ENCODE assay signal across 8 cellular contexts in the genomic region with DNA sequence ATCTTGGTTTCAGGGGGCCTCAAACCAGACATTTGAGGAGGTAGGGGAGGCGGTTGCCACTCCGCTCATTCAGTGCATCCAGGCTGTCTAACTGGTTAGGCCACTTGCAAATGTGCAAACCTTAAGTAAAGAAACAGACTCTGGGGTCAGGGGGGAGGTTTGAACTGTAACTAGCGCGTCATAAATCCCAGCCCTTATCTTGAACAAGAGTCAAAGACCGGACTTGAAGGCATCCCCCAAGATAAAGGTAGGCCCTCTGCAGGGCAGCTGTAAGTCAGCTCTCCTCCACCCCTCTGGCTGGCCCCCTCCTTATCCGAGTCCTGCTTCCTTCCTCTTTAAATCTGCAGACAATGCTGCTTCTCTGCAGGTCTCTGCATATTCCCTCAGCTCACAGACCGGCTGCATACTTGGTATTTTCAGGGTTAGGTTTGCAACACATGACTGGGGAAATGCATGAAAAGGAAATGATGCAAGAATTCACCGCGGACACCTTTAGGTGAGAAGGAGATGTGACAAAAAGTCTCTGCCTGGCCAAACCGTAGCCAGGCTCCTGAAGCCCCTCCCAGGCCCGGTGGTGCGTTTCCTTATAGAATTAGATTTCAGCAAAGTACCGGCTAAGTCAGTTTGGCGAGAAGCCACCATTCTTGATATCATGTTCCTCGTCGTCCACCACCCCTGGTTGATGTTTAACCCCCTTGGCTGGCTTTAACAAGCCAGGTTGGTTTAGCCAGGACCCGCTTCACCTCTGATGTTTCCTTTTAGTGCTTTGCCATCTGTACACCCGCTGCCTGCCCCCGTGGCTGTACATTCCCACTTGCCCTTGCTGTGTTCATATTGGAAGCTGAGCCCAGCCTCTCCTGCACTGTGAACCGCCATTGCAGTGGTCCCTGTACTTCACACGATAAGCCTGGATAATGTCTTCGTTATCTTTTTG. TPM values are rescaled to one million over a fixed set of nuclear protein-coding genes. Genes with fewer than 3 reads are reported as not detected.
A peak's percentile ranks its signal among the peaks of the same experiment; 100 is the strongest.
DNase-seq lines count a peak whose midpoint lies in the region; ATAC-seq and TF ChIP-seq lines count a peak whose summit lies in the region.
"Not testable (repeated sequence)": the region's sequence is repeated elsewhere in the genome, so short reads cannot be mapped to it uniquely, and the experiment has no call there.

No MANE protein-coding gene starts in this region.

- peak overlapping the region; percentile 71 for H3K27ac ChIP-seq in mesodermal cell (ENCODE audit: low read depth, low read length, severe bottlenecking)

- TSS peak; percentile 83 for BruUV-seq in Calu3 (replicated peaks; lab: Mats Ljungman, UMichigan)

- H3K4me1 ChIP-seq in mesodermal cell (ENCODE audit: control insufficient read depth, insufficient read depth, low read length, poor library complexity, severe bottlenecking): not testable (repeated sequence)

- peaks cover 33% of the 10 kb centered on the region for H3K4me1 Mint-ChIP-seq in Calu3 (ENCODE audit: low read depth, unreplicated experiment)

- H3K4me3 Mint-ChIP-seq in Calu3 (ENCODE audit: low read depth, unreplicated experiment): peak overlapping the region; percentile 69

- ATAC-seq in GM21723 (IDR thresholded peaks at IDR 0.05; ENCODE audit: unreplicated experiment): peak; percentile 51

- H3K9me3 ChIP-seq in mesodermal cell (ENCODE audit: control insufficient read depth, low read length): not testable (repeated sequence)

- H3K36me3 ChIP-seq in mesodermal cell (ENCODE audit: control insufficient read depth, insufficient read depth, low read length): not testable (repeated sequence)

- H3K4me3 ChIP-seq in mesodermal cell (ENCODE audit: extremely low read depth, insufficient read depth, low read length, poor library complexity, severe bottlenecking): not testable (repeated sequence)

- H3K36me3 Mint-ChIP-seq in Calu3 (ENCODE audit: insufficient read depth, unreplicated experiment): peaks cover 35% of the 10 kb centered on the region

- intact Hi-C loops in Calu3 (cut with micrococcal nuclease; ENCODE audit: unreplicated experiment): loop anchor here (2.0 to 5.0 kb wide), 2 partner anchors 31 to 129 kb away; partner anchors contain the start of gene ARSD

- DNase-seq in Calu3: peak; percentile 82
- peak; percentile 56 for DNase-seq in LoVo (ENCODE audit: low spot score)
- DNase-seq in SKM-1 treated with dmso at 0.1 percent for 144 hours (lab: John Stamatoyannopoulos, UW; ENCODE audit: unreplicated experiment): peak; percentile 46
- DNase-seq in amniotic epithelial cell (ENCODE audit: low read depth): peak; percentile 87
- peak; percentile 46 for DNase-seq in glomerular visceral epithelial cell (ENCODE audit: extremely low spot score)
- peak; percentile 25 for DNase-seq in stimulated activated CD8-positive, alpha-beta memory T cell treated with anti-CD3 and anti-CD28 coated beads, Interleukin-4, amount 100 ng/mL, for 48 hours

- 32 to 74% methylated on average over 4 to 7 of the region's 22 CpGs for WGBS in mesodermal cell (ENCODE audit: insufficient coverage in 2 of 2), 2 experiments

- H3K9me3 Mint-ChIP-seq in Calu3 (ENCODE audit: low read depth, unreplicated experiment): not testable (repeated sequence)

- TF ChIP-seq CTCF in Calu3 (IDR thresholded peaks at IDR 0.05; ENCODE audit: unreplicated experiment): not testable (repeated sequence)

- CTCF ChIA-PET in Calu3 (lab: Charles Lee): interaction anchor here (1.3 kb wide), 1 partner anchor 15 kb away, joined by 4 read pairs; no protein-coding TSS in a partner anchor

- H3K27me3 Mint-ChIP-seq in Calu3 (ENCODE audit: unreplicated experiment): not testable (repeated sequence)

- H3K27ac Mint-ChIP-seq in Calu3 (ENCODE audit: unreplicated experiment): peak overlapping the region; percentile 97

RNA-seq across cellular contexts. Expression of gene ARSD, which starts 31.2 kb away (rescaled TPM):
- 42.0 and 47.8 TPM in 2 replicates for total RNA-seq in Calu3 (2022)
- polyA plus RNA-seq in mesodermal cell (2013, experiment 1 of 2): 8.7 TPM
- 6.8 TPM for polyA plus RNA-seq in mesodermal cell (2013, experiment 2 of 2)

Comparison
In these comparisons a context has a peak if more than half of its experiments do, and no peak if none do; other contexts are left out.
1. DNase-seq: peak in every context shown above with its lines; median percentile 87 in amniotic epithelial cell; 82 in Calu3; 56 in LoVo; 46 in SKM-1 treated with dmso at 0.1 percent for 144 hours; 46 in glomerular visceral epithelial cell; 25 in stimulated activated CD8-positive, alpha-beta memory T cell treated with anti-CD3 and anti-CD28 coated beads, Interleukin-4, amount 100 ng/mL, for 48 hours.